Comparison of ENCODE assay signal across 10 cellular contexts in genomic region chr6:36977470-36977941, GRCh38. TPM values are rescaled to one million over a fixed set of nuclear protein-coding genes. Genes with fewer than 3 reads are reported as not detected.
DNase-seq lines count a peak whose midpoint lies in the region; ATAC-seq and TF ChIP-seq lines count a peak whose summit lies in the region.
"Had no signal": no experiment of that assay in that cellular context is flagged by ENCODE, and none has a peak within 500 bp of the region (broad histone marks: within the 10 kb centered on the region; RNA-seq: fewer than 3 reads in every experiment).

No MANE protein-coding gene starts in this region.

- TF ChIP-seq CTCF in GM10248 (IDR thresholded peaks at IDR 0.05; ENCODE audit: control extremely low read depth, extremely low read depth, low read depth, missing control alignments) (peak; percentile 65), MM.1S (IDR thresholded peaks at IDR 0.05; ENCODE audit: low read length) (peak; percentile 50), endothelial cell (IDR thresholded peaks at IDR 0.05; ENCODE audit: unreplicated experiment) (peak; percentile 51), progenitor cell of endocrine pancreas (IDR thresholded peaks at IDR 0.05; ENCODE audit: unreplicated experiment) (peak; percentile 47)

- POLR2A ChIA-PET in GM10248 (lab: Yijun Ruan, JAX), result interaction anchor here (1.2 kb wide), 2 partner anchors 9 to 246 kb away, joined by 3 read pairs; partner anchors contain the start of gene MTCH1

- peaks cover 37% of the 10 kb centered on the region for H3K79me2 ChIP-seq in MM.1S (ENCODE audit: low read length)

- H3K9me3 Mint-ChIP-seq in endothelial cell (ENCODE audit: unreplicated experiment) (no peaks in the 10 kb centered on the region), progenitor cell of endocrine pancreas (ENCODE audit: low read depth) (no peaks in the 10 kb centered on the region)
- H3K9me3 Mint-ChIP-seq in activated naive CD8-positive, alpha-beta T cell treated with anti-CD3 and anti-CD28 coated beads, Interleukin-2, amount 50 U/mL, for 24 hours, result no peaks in the 10 kb centered on the region

- no peaks in the 10 kb centered on the region for H3K9me2 ChIP-seq in MM.1S (replicated peaks; ENCODE audit: insufficient read depth, low read length)

- H3K9ac ChIP-seq in MM.1S (ENCODE audit: low read length), result no peak overlapping the region

- H3K4me3 Mint-ChIP-seq in endothelial cell (ENCODE audit: unreplicated experiment) (peak overlapping the region; percentile 70), progenitor cell of endocrine pancreas (ENCODE audit: low read depth) (no peak overlapping the region)
- H3K4me3 Mint-ChIP-seq in activated naive CD8-positive, alpha-beta T cell treated with anti-CD3 and anti-CD28 coated beads, Interleukin-2, amount 50 U/mL, for 24 hours, result no peak overlapping the region

- no peak for ATAC-seq in activated naive CD8-positive, alpha-beta T cell treated with anti-CD3 and anti-CD28 coated beads, Interleukin-2, amount 50 U/mL, for 24 hours
- no peak for ATAC-seq in HG02884 (IDR thresholded peaks at IDR 0.05; ENCODE audit: unreplicated experiment)

- H2AFZ ChIP-seq in MM.1S (ENCODE audit: low read length), result no peak overlapping the region

- DNase-seq in GM10248 (ENCODE audit: extremely low spot score), result peak; percentile 70
- no peak for DNase-seq in MM.1S
- DNase-seq in endothelial cell (ENCODE audit: low spot score), result no peak
- DNase-seq in progenitor cell of endocrine pancreas (ENCODE audit: low spot score, unreplicated experiment), result no peak
- DNase-seq in DMS79 treated with DMSO at 0.1 percent for 48 hours (lab: John Stamatoyannopoulos, UW), result no peak
- no peak for DNase-seq in activated naive CD8-positive, alpha-beta T cell treated with anti-CD3 and anti-CD28 coated beads, Interleukin-2, amount 50 U/mL, for 24 hours
- DNase-seq in ecto neural progenitor cell (ENCODE audit: low spot score), result no peak
- DNase-seq: NK-92 treated with Interleukin-12 subunit alpha and Interleukin-12 subunit beta, amount 100 ng/mL, for 24 hours; uterus had no signal

- no peak overlapping the region for H3K4me2 ChIP-seq in MM.1S (ENCODE audit: low read depth, low read length)

- H3K4me1 Mint-ChIP-seq in endothelial cell (ENCODE audit: unreplicated experiment) (peaks cover 14% of the 10 kb centered on the region), progenitor cell of endocrine pancreas (ENCODE audit: low read depth) (peaks cover 8% of the 10 kb centered on the region)
- peaks cover 22% of the 10 kb centered on the region for H3K4me1 Mint-ChIP-seq in activated naive CD8-positive, alpha-beta T cell treated with anti-CD3 and anti-CD28 coated beads, Interleukin-2, amount 50 U/mL, for 24 hours

- CTCF ChIA-PET in GM10248 (lab: Yijun Ruan, JAX), result interaction anchor here (0.7 to 3.0 kb wide), 15 partner anchors 8 to 233 kb away, joined by 3 to 32 read pairs (median 4); partner anchors contain the start of gene MTCH1

- H3K36me3 ChIP-seq in MM.1S (replicated peaks; ENCODE audit: insufficient read depth, low read length), result no peaks in the 10 kb centered on the region
- H3K36me3 ChIP-seq: uterus had no signal

- no peaks in the 10 kb centered on the region for H3K4me1 ChIP-seq in MM.1S (ENCODE audit: low read length)
- H3K4me1 ChIP-seq: uterus had no signal

- no peaks in the 10 kb centered on the region for H4K20me1 ChIP-seq in MM.1S (ENCODE audit: insufficient read depth, low read length)

- no peak overlapping the region for H3K27ac Mint-ChIP-seq in endothelial cell (ENCODE audit: unreplicated experiment)
- no peak overlapping the region for H3K27ac Mint-ChIP-seq in progenitor cell of endocrine pancreas
- H3K27ac Mint-ChIP-seq in activated naive CD8-positive, alpha-beta T cell treated with anti-CD3 and anti-CD28 coated beads, Interleukin-2, amount 50 U/mL, for 24 hours, result no peak overlapping the region

- H3K36me3 Mint-ChIP-seq in endothelial cell (ENCODE audit: low read depth, unreplicated experiment), result peaks cover 68% of the 10 kb centered on the region
- peaks cover 12% of the 10 kb centered on the region for H3K36me3 Mint-ChIP-seq in progenitor cell of endocrine pancreas (ENCODE audit: insufficient read depth)
- peaks cover 41% of the 10 kb centered on the region for H3K36me3 Mint-ChIP-seq in activated naive CD8-positive, alpha-beta T cell treated with anti-CD3 and anti-CD28 coated beads, Interleukin-2, amount 50 U/mL, for 24 hours (ENCODE audit: low read depth)

- no peaks in the 10 kb centered on the region for H3K9me3 ChIP-seq in MM.1S (replicated peaks; ENCODE audit: insufficient read depth, low read length)
- H3K9me3 ChIP-seq: uterus had no signal

- H3K27me3 ChIP-seq in MM.1S (replicated peaks; ENCODE audit: insufficient read depth, low read length), result no peaks in the 10 kb centered on the region
- H3K27me3 ChIP-seq: uterus had no signal

- H3F3A ChIP-seq in MM.1S (ENCODE audit: insufficient read depth, low read length), result no peaks in the 10 kb centered on the region

- H3K27me3 Mint-ChIP-seq in endothelial cell (ENCODE audit: unreplicated experiment) (peaks cover 5% of the 10 kb centered on the region), progenitor cell of endocrine pancreas (no peaks in the 10 kb centered on the region)
- no peaks in the 10 kb centered on the region for H3K27me3 Mint-ChIP-seq in activated naive CD8-positive, alpha-beta T cell treated with anti-CD3 and anti-CD28 coated beads, Interleukin-2, amount 50 U/mL, for 24 hours

- H3K4me3 ChIP-seq in MM.1S (ENCODE audit: low read length), result no peak overlapping the region
- H3K4me3 ChIP-seq: uterus had no signal

- no peak overlapping the region for H3K27ac ChIP-seq in MM.1S (ENCODE audit: low read length)

RNA-seq across cellular contexts. Expression of gene MTCH1, which starts 8.5 kb away (rescaled TPM):
- total RNA-seq in endothelial cell (ENCODE audit: unreplicated experiment) (304 TPM), progenitor cell of endocrine pancreas (145 and 146 TPM in 2 replicates)

RNA-seq across cellular contexts. Expression of gene PI16, which starts 23.0 kb away (rescaled TPM):
- total RNA-seq in endothelial cell (ENCODE audit: unreplicated experiment) (20.5 TPM), progenitor cell of endocrine pancreas (not detected in 2 replicates)

RNA-seq across cellular contexts. Expression of gene FGD2, which starts 27.9 kb away (rescaled TPM):
- total RNA-seq in endothelial cell (ENCODE audit: unreplicated experiment) (0.10 TPM), progenitor cell of endocrine pancreas (not detected in 2 replicates)

Comparison
In these comparisons a context has a peak if more than half of its experiments do, and no peak if none do; other contexts are left out.
1. RNA of gene PI16, which starts 23.0 kb away (total RNA-seq): 20.5 TPM in endothelial cell (single experiment); not detected in progenitor cell of endocrine pancreas; every median in the first group is over 10 times any median in the second.
2. Peak in every context shown above with its lines, with median percentiles within 50 percentile points of each other: CTCF ChIP-seq.